2 cellular contexts compared by ENCODE assay signal in the genomic region with DNA sequence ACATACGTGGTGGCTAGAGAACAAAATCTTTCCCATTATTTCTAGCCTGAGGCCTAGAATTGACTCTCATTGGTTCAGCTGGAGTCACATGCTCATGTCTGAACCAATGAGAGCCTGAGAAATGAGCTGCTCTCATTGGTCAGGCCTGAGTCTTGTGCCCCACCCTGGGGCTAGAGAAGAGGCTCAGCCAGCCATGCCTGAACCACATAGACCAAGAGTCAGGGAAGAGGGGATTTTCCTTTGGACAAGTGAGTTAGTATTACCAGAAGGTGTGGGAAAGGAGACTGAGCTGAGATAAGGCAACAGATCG.
A peak's percentile ranks its signal among the peaks of the same experiment; 100 is the strongest.
TF ChIP-seq lines count a peak whose summit lies in the region.

No MANE protein-coding gene starts in this region.

TF ChIP-seq in A549, 52 proteins besides CTCF, POLR2A, EP300 and RAD21:
- TF ChIP-seq, protein P1, sequence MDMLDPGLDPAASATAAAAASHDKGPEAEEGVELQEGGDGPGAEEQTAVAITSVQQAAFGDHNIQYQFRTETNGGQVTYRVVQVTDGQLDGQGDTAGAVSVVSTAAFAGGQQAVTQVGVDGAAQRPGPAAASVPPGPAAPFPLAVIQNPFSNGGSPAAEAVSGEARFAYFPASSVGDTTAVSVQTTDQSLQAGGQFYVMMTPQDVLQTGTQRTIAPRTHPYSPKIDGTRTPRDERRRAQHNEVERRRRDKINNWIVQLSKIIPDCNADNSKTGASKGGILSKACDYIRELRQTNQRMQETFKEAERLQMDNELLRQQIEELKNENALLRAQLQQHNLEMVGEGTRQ (IDR thresholded peaks at IDR 0.05), result peak; percentile 65
- no peak for TF ChIP-seq BHLHE40 (IDR thresholded peaks at IDR 0.05; ENCODE audit: low read depth, low read length)

TF ChIP-seq in K562, 482 proteins besides CTCF, POLR2A, EP300 and RAD21:
- TF ChIP-seq KLF16 (IDR thresholded peaks at IDR 0.05) (no peak), FOS (IDR thresholded peaks at IDR 0.05; ENCODE audit: extremely low read depth, insufficient read length) (peak; percentile 59), CC2D1A (IDR thresholded peaks at IDR 0.05) (0 out of 2 replicates have a peak, but pooled peaks have one; percentile 55), RAD51 (IDR thresholded peaks at IDR 0.05; ENCODE audit: borderline replicate concordance, low read depth) (peak; percentile 91), EGR1 (conservative IDR thresholded peaks at IDR 0.05) (no peak), PHF21A (IDR thresholded peaks at IDR 0.05; ENCODE audit: borderline replicate concordance, low read depth) (peak; percentile 49; the same call in 1 of the 2 replicates), ZNF134 (CRISPR knock-in tag; conservative IDR thresholded peaks at IDR 0.05) (no peak), SMAD4 (CRISPR knock-in tag; conservative IDR thresholded peaks at IDR 0.05) (no peak), ATF1 (CRISPR knock-in tag; IDR thresholded peaks at IDR 0.05) (no peak), ATF1 (tag; IDR thresholded peaks at IDR 0.05) (no peak), FOXK2 (conservative IDR thresholded peaks at IDR 0.05 in 1 of 2, IDR thresholded peaks at IDR 0.05 in 1 of 2; ENCODE audit: low read depth in 2 of 2) (no peak), FUS (optimal IDR thresholded peaks at IDR 0.05; ENCODE audit: low read depth, low read length) (no peak), CBFA2T2 (conservative IDR thresholded peaks at IDR 0.05) (peak; percentile 42; the same call in 1 of the 2 replicates), ASH1L (IDR thresholded peaks at IDR 0.05; ENCODE audit: borderline replicate concordance, low read depth, partially characterized antibody) (peak; percentile 64), GTF2A2 (tag; IDR thresholded peaks at IDR 0.05) (no peak), ZBTB8A (IDR thresholded peaks at IDR 0.05; ENCODE audit: partially characterized antibody) (no peak), NFYB (IDR thresholded peaks at IDR 0.05; ENCODE audit: extremely low read depth, insufficient read length) (peak; percentile 74)
- TF ChIP-seq, protein P2, sequence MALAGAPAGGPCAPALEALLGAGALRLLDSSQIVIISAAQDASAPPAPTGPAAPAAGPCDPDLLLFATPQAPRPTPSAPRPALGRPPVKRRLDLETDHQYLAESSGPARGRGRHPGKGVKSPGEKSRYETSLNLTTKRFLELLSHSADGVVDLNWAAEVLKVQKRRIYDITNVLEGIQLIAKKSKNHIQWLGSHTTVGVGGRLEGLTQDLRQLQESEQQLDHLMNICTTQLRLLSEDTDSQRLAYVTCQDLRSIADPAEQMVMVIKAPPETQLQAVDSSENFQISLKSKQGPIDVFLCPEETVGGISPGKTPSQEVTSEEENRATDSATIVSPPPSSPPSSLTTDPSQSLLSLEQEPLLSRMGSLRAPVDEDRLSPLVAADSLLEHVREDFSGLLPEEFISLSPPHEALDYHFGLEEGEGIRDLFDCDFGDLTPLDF (CRISPR knock-in tag; IDR thresholded peaks at IDR 0.05), result no peak
- TF ChIP-seq, protein P1 (CRISPR knock-in tag; IDR thresholded peaks at IDR 0.05), result peak; percentile 92
- TF ChIP-seq, protein P3, sequence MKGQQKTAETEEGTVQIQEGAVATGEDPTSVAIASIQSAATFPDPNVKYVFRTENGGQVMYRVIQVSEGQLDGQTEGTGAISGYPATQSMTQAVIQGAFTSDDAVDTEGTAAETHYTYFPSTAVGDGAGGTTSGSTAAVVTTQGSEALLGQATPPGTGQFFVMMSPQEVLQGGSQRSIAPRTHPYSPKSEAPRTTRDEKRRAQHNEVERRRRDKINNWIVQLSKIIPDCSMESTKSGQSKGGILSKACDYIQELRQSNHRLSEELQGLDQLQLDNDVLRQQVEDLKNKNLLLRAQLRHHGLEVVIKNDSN (CRISPR knock-in tag; IDR thresholded peaks at IDR 0.05), result peak; percentile 95
- TF ChIP-seq, protein P4, sequence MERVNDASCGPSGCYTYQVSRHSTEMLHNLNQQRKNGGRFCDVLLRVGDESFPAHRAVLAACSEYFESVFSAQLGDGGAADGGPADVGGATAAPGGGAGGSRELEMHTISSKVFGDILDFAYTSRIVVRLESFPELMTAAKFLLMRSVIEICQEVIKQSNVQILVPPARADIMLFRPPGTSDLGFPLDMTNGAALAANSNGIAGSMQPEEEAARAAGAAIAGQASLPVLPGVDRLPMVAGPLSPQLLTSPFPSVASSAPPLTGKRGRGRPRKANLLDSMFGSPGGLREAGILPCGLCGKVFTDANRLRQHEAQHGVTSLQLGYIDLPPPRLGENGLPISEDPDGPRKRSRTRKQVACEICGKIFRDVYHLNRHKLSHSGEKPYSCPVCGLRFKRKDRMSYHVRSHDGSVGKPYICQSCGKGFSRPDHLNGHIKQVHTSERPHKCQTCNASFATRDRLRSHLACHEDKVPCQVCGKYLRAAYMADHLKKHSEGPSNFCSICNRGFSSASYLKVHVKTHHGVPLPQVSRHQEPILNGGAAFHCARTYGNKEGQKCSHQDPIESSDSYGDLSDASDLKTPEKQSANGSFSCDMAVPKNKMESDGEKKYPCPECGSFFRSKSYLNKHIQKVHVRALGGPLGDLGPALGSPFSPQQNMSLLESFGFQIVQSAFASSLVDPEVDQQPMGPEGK (CRISPR knock-in tag; IDR thresholded peaks at IDR 0.05; ENCODE audit: borderline replicate concordance), result no peak
